In genomic region chr16:51426276-51426675, GRCh38 we compare ENCODE assay signal across 13 cellular contexts.
DNase-seq lines count a peak whose midpoint lies in the region; ATAC-seq and TF ChIP-seq lines count a peak whose summit lies in the region.
"Had no signal": no experiment of that assay in that cellular context is flagged by ENCODE, and none has a peak within 500 bp of the region (broad histone marks: within the 10 kb centered on the region; RNA-seq: fewer than 3 reads in every experiment).

No MANE protein-coding gene starts in this region.

- no peak overlapping the region for H2AFZ ChIP-seq in mesenchymal stem cell (ENCODE audit: low read depth, low read length)

- H3K23ac ChIP-seq in mesenchymal stem cell (ENCODE audit: low read length in 2 of 2) = peak overlapping the region in 1 of 2 experiments; percentile 43

- no peak overlapping the region for H3K18ac ChIP-seq in mesenchymal stem cell (ENCODE audit: low read depth in 1 of 2, low read length in 2 of 2)

- TF ChIP-seq CTCF in HEK293 (tag by site-specific recombination; IDR thresholded peaks at IDR 0.05) = no peak
- TF ChIP-seq CTCF in WERI-Rb-1 (IDR thresholded peaks at IDR 0.05; ENCODE audit: low read depth, low read length) = no peak
- no peak for TF ChIP-seq CTCF in foreskin keratinocyte (conservative IDR thresholded peaks at IDR 0.05)

- H2BK5ac ChIP-seq in mesenchymal stem cell (ENCODE audit: low read depth, low read length, poor library complexity, severe bottlenecking) = no peak overlapping the region

- no peaks in the 10 kb centered on the region for H3K27me3 ChIP-seq in WERI-Rb-1 (ENCODE audit: insufficient read depth, low read depth, severe bottlenecking)
- no peaks in the 10 kb centered on the region for H3K27me3 ChIP-seq in mesenchymal stem cell (ENCODE audit: control insufficient read depth in 1 of 2, insufficient read depth in 1 of 2, low read length in 2 of 2)
- no peaks in the 10 kb centered on the region for H3K27me3 ChIP-seq in foreskin keratinocyte
- H3K27me3 ChIP-seq: BLaER1 treated with 17β-estradiol and CSF1 and Interleukin-3, amounts not matched to agents 10 nM and 100 nM had no signal

- no peak overlapping the region for H2BK12ac ChIP-seq in mesenchymal stem cell (ENCODE audit: low read length in 2 of 2)

- H2BK15ac ChIP-seq in mesenchymal stem cell (ENCODE audit: low read depth, poor library complexity, severe bottlenecking) = peak overlapping the region; percentile 13

- H4K8ac ChIP-seq in mesenchymal stem cell (ENCODE audit: low read length) = no peak overlapping the region

- H3K14ac ChIP-seq in mesenchymal stem cell (ENCODE audit: low read length in 2 of 2) = no peak overlapping the region

- intact Hi-C loops in Right ventricle myocardium inferior (cut with DNase I) = no loop called here

- H2AK5ac ChIP-seq in mesenchymal stem cell (ENCODE audit: low read length, severe bottlenecking) = no peak overlapping the region

- DNase-seq in WERI-Rb-1 (no peak), mesenchymal stem cell (no peak), HPDE6-E6E7 (ENCODE audit: extremely low spot score) (no peak), foreskin keratinocyte (no peak), Right ventricle myocardium inferior (ENCODE audit: missing footprints) (no peak), inferior parietal cortex (ENCODE audit: extremely low spot score) (no peak)
- DNase-seq: ACHN; CD4-positive, CD25-positive, alpha-beta regulatory T cell; DMS53; H7; KG1 had no signal

- no peak overlapping the region for H3K27ac ChIP-seq in HEK293 (ENCODE audit: extremely low read depth, low read depth, low read length)
- H3K27ac ChIP-seq in WERI-Rb-1 = peak overlapping the region; percentile 76
- H3K27ac ChIP-seq in mesenchymal stem cell (ENCODE audit: low read length, poor library complexity, severe bottlenecking) = no peak overlapping the region
- no peak overlapping the region for H3K27ac ChIP-seq in foreskin keratinocyte
- H3K27ac ChIP-seq: BLaER1 treated with 17β-estradiol and CSF1 and Interleukin-3, amounts not matched to agents 10 nM and 100 nM had no signal

- H3K4me3 ChIP-seq in HEK293 (ENCODE audit: low read depth, low read length) (no peak overlapping the region), WERI-Rb-1 (ENCODE audit: low read depth, low read length) (no peak overlapping the region), mesenchymal stem cell (ENCODE audit: insufficient read depth in 1 of 2, low read depth in 1 of 2, low read length in 2 of 2) (no peak overlapping the region)
- H3K4me3 ChIP-seq: BLaER1 treated with 17β-estradiol and CSF1 and Interleukin-3, amounts not matched to agents 10 nM and 100 nM had no signal

- POLR2A ChIA-PET in HEK293 (lab: Yijun Ruan, JAX) = no interaction called here

- H3K79me1 ChIP-seq in mesenchymal stem cell (replicated peaks; ENCODE audit: low read length, poor library complexity, severe bottlenecking) = no peaks in the 10 kb centered on the region

- 90% methylated on average over 5 of the region's 5 CpGs for WGBS in mesenchymal stem cell

- no peak overlapping the region for H4K91ac ChIP-seq in mesenchymal stem cell (ENCODE audit: low read length)

- CTCF ChIA-PET in HEK293 (lab: Yijun Ruan, JAX) = interaction anchor here (0.6 kb wide), 1 partner anchor 285 kb away, joined by 3 read pairs; no protein-coding TSS in a partner anchor

- H3K4ac ChIP-seq in mesenchymal stem cell (ENCODE audit: low read depth in 1 of 2, low read length in 2 of 2) = no peak overlapping the region

- H3K36me3 ChIP-seq in HEK293 (ENCODE audit: control insufficient read depth in 2 of 2, insufficient read depth in 1 of 2, low read length in 2 of 2) = no peaks in the 10 kb centered on the region
- H3K36me3 ChIP-seq in WERI-Rb-1 = no peaks in the 10 kb centered on the region
- no peaks in the 10 kb centered on the region for H3K36me3 ChIP-seq in mesenchymal stem cell (ENCODE audit: control insufficient read depth in 1 of 2, insufficient read depth in 2 of 2, low read depth in 1 of 2, low read length in 2 of 2)
- H3K36me3 ChIP-seq: BLaER1 treated with 17β-estradiol and CSF1 and Interleukin-3, amounts not matched to agents 10 nM and 100 nM had no signal

- H2BK120ac ChIP-seq in mesenchymal stem cell (ENCODE audit: low read depth, low read length) = no peak overlapping the region

- no peak overlapping the region for H3K4me2 ChIP-seq in mesenchymal stem cell (ENCODE audit: low read length, poor library complexity, severe bottlenecking)
- H3K4me2 ChIP-seq: BLaER1 treated with 17β-estradiol and CSF1 and Interleukin-3, amounts not matched to agents 10 nM and 100 nM had no signal

- no peak overlapping the region for H3K9ac ChIP-seq in mesenchymal stem cell (ENCODE audit: low read length)
- H3K9ac ChIP-seq: BLaER1 treated with 17β-estradiol and CSF1 and Interleukin-3, amounts not matched to agents 10 nM and 100 nM had no signal

- H3K4me1 ChIP-seq in HEK293 (ENCODE audit: control insufficient read depth, insufficient read depth, low read length) = peaks cover 6% of the 10 kb centered on the region
- H3K4me1 ChIP-seq in mesenchymal stem cell (ENCODE audit: control insufficient read depth, insufficient read depth, low read depth, low read length) = no peaks in the 10 kb centered on the region
- peaks cover 7% of the 10 kb centered on the region for H3K4me1 ChIP-seq in foreskin keratinocyte

- no peaks in the 10 kb centered on the region for H3K9me3 ChIP-seq in HEK293 (ENCODE audit: control insufficient read depth, insufficient read depth, low read depth, low read length)
- H3K9me3 ChIP-seq in WERI-Rb-1 (ENCODE audit: severe bottlenecking) = no peaks in the 10 kb centered on the region
- H3K9me3 ChIP-seq in mesenchymal stem cell (ENCODE audit: control insufficient read depth, low read length) = no peaks in the 10 kb centered on the region
- H3K9me3 ChIP-seq: BLaER1 treated with 17β-estradiol and CSF1 and Interleukin-3, amounts not matched to agents 10 nM and 100 nM had no signal

- ATAC-seq in foreskin keratinocyte = no peak
- no peak for ATAC-seq in Right ventricle myocardium inferior

TF ChIP-seq in HEK293, 187 proteins besides CTCF, POLR2A, EP300 and RAD21:
- peak; percentile 33 for TF ChIP-seq ZIC2 (tag by site-specific recombination; IDR thresholded peaks at IDR 0.05)
- no peak for TF ChIP-seq ZNF416 (tag by site-specific recombination; IDR thresholded peaks at IDR 0.05)
